38 cellular contexts compared by ENCODE assay signal in the genomic region with DNA sequence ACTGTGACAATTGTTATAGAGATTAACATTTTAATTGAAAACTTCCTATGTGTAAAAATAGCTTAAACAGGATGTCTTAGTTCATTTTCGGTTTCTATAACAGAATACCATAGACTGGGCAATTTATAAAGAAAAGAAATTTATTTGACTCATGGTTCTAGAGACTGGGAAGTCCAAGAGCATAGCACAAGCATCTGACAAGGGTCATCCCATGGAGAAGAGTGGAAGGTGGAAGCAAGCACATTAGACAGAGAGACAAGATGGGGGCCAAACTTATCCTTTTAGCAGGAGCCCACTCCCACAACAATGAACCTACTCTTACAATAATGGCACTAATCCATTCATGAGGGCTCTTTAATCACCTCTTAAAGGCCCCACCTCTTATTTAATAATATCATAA.
"Had no signal": no experiment of that assay in that cellular context is flagged by ENCODE, and none has a peak within 500 bp of the region (broad histone marks: within the 10 kb centered on the region; RNA-seq: fewer than 3 reads in every experiment).

No MANE protein-coding gene starts in this region.

- H3K4me3 ChIP-seq: adrenal gland, ascending aorta, body of pancreas, breast epithelium, cardiac muscle cell had no signal

- H3K27ac Mint-ChIP-seq: activated naive CD4-positive, alpha-beta T cell treated with anti-CD3 and anti-CD28 coated beads for 36 hours; activated naive CD4-positive, alpha-beta T cell treated with anti-CD3 and anti-CD28 coated beads, Interleukin-2, amount 10 ng/mL, durations not matched to agents 7 days and 5 days; activated naive CD4-positive, alpha-beta T cell treated with anti-CD3 and anti-CD28 coated beads, Interleukin-2, amount 50 U/mL, for 24 hours; activated naive CD4-positive, alpha-beta T cell treated with anti-CD3 and anti-CD28 coated beads, Interleukin-2, amount 50 U/mL, for 72 hours; activated naive CD8-positive, alpha-beta T cell; activated naive CD8-positive, alpha-beta T cell treated with anti-CD3 and anti-CD28 coated beads for 36 hours; activated naive CD8-positive, alpha-beta T cell treated with anti-CD3 and anti-CD28 coated beads, Interleukin-2, amount 10 ng/mL, durations not matched to agents 7 days and 5 days; activated naive CD8-positive, alpha-beta T cell treated with anti-CD3 and anti-CD28 coated beads, Interleukin-2, amount 50 U/mL, for 24 hours; activated T-cell treated with anti-CD3 and anti-CD28 coated beads, Interleukin-2, amount 50 U/mL, for 24 hours; activated T-cell treated with anti-CD3 and anti-CD28 coated beads, Interleukin-2, amount 50 U/mL, for 72 hours; activated T-helper 1 cell treated with anti-CD3 and anti-CD28 coated beads, Interleukin-12 subunit alpha, Interleukin-12 subunit beta, Interleukin-2, Interleukin-4 antibody, amounts not matched to agents 30 ng/mL and 10 ng/mL and 1 ng/mL, durations not matched to agents 14 hours and 24 hours and 36 hours; activated T-helper 17 cell treated with anti-CD3 and anti-CD28 coated beads, Interleukin-2, amount 50 U/mL, for 72 hours; activated T-helper 2 cell treated with anti-CD3 and anti-CD28 coated beads, Interferon-gamma antibody, Interleukin-2, Interleukin-4, amounts not matched to agents 10 μg/mL and 5 μg/mL and 100 μg/mL, durations not matched to agents 14 hours and 24 hours and 36 hours; brain had no signal

- H3K36me3 ChIP-seq: adrenal gland, ascending aorta, brain microvascular endothelial cell, breast epithelium, cardiac muscle cell had no signal

- H3K27me3 ChIP-seq: adrenal gland, ascending aorta, body of pancreas, brain microvascular endothelial cell, breast epithelium, cardiac muscle cell had no signal

- H3K27me3 Mint-ChIP-seq: activated naive CD4-positive, alpha-beta T cell treated with anti-CD3 and anti-CD28 coated beads, Interleukin-2, amount 10 ng/mL, durations not matched to agents 7 days and 5 days; activated naive CD4-positive, alpha-beta T cell treated with anti-CD3 and anti-CD28 coated beads, Interleukin-2, amount 50 U/mL, for 24 hours; activated naive CD8-positive, alpha-beta T cell; activated naive CD8-positive, alpha-beta T cell treated with anti-CD3 and anti-CD28 coated beads for 36 hours; activated naive CD8-positive, alpha-beta T cell treated with anti-CD3 and anti-CD28 coated beads, Interleukin-2, amount 50 U/mL, for 24 hours; activated T-cell treated with anti-CD3 and anti-CD28 coated beads, Interleukin-2, amount 50 U/mL, for 24 hours; activated T-helper 17 cell treated with anti-CD3 and anti-CD28 coated beads, Interleukin-2, amount 50 U/mL, for 72 hours; central memory CD8-positive, alpha-beta T cell had no signal

- H3K9me3 ChIP-seq: adrenal gland, body of pancreas had no signal

- H3K4me1 ChIP-seq: ascending aorta, body of pancreas, breast epithelium had no signal

- FAIRE-seq: bronchial epithelial cell had no signal

- H3K4me3 Mint-ChIP-seq: activated naive CD4-positive, alpha-beta T cell treated with anti-CD3 and anti-CD28 coated beads for 36 hours; activated naive CD4-positive, alpha-beta T cell treated with anti-CD3 and anti-CD28 coated beads, Interleukin-2, amount 10 ng/mL, durations not matched to agents 7 days and 5 days; activated naive CD4-positive, alpha-beta T cell treated with anti-CD3 and anti-CD28 coated beads, Interleukin-2, amount 50 U/mL, for 24 hours; activated naive CD8-positive, alpha-beta T cell; activated naive CD8-positive, alpha-beta T cell treated with anti-CD3 and anti-CD28 coated beads for 36 hours; activated naive CD8-positive, alpha-beta T cell treated with anti-CD3 and anti-CD28 coated beads, Interleukin-2, amount 10 ng/mL, durations not matched to agents 7 days and 5 days; activated naive CD8-positive, alpha-beta T cell treated with anti-CD3 and anti-CD28 coated beads, Interleukin-2, amount 50 U/mL, for 24 hours; activated T-cell treated with anti-CD3 and anti-CD28 coated beads, Interleukin-2, amount 50 U/mL, for 24 hours; activated T-cell treated with anti-CD3 and anti-CD28 coated beads, Interleukin-2, amount 50 U/mL, for 4 hours; activated T-cell treated with anti-CD3 and anti-CD28 coated beads, Interleukin-2, amount 50 U/mL, for 72 hours; activated T-helper 1 cell treated with anti-CD3 and anti-CD28 coated beads, Interleukin-12 subunit alpha, Interleukin-12 subunit beta, Interleukin-2, Interleukin-4 antibody, amounts not matched to agents 30 ng/mL and 10 ng/mL and 1 ng/mL, durations not matched to agents 14 hours and 24 hours and 36 hours; activated T-helper 17 cell treated with anti-CD3 and anti-CD28 coated beads, Interleukin-2, amount 50 U/mL, for 72 hours; brain; central memory CD8-positive, alpha-beta T cell had no signal

- DNase-seq: activated effector memory CD4-positive, alpha-beta T cell treated with anti-CD3 and anti-CD28 coated beads, Interleukin-2, amount 50 U/mL, for 16 hours; activated effector memory CD4-positive, alpha-beta T cell treated with Interleukin-2 at 50 U/mL for 16 hours; activated gamma-delta T cell; activated gamma-delta T cell treated with Interleukin-2 at 50 U/mL for 16 hours; activated naive CD4-positive, alpha-beta T cell; activated naive CD4-positive, alpha-beta T cell treated with anti-CD3 and anti-CD28 coated beads for 36 hours; activated naive CD4-positive, alpha-beta T cell treated with anti-CD3 and anti-CD28 coated beads, Interleukin-2, amount 10 ng/mL, durations not matched to agents 7 days and 5 days; activated naive CD4-positive, alpha-beta T cell treated with anti-CD3 and anti-CD28 coated beads, Interleukin-2, amount 50 U/mL, for 16 hours; activated naive CD4-positive, alpha-beta T cell treated with Interleukin-2 at 50 U/mL for 16 hours; activated naive CD8-positive, alpha-beta T cell treated with anti-CD3 and anti-CD28 coated beads for 36 hours; activated naive CD8-positive, alpha-beta T cell treated with anti-CD3 and anti-CD28 coated beads, Interleukin-2, amount 10 ng/mL, durations not matched to agents 7 days and 5 days; activated naive CD8-positive, alpha-beta T cell treated with anti-CD3 and anti-CD28 coated beads, Interleukin-2, amount 50 U/mL, for 24 hours; activated T-cell treated with anti-CD3 and anti-CD28 coated beads, Interleukin-2, amount 50 U/mL, for 24 hours; activated T-cell treated with anti-CD3 and anti-CD28 coated beads, Interleukin-2, amount 50 U/mL, for 4 hours; activated T-cell treated with anti-CD3 and anti-CD28 coated beads, Interleukin-2, amount 50 U/mL, for 48 hours; activated T-cell treated with anti-CD3 and anti-CD28 coated beads, Interleukin-2, amount 50 U/mL, for 72 hours; adrenal gland; amniotic stem cell; amygdala; anterior cingulate cortex; aorta; body of pancreas; brain microvascular endothelial cell; caudate nucleus; central memory CD4-positive, alpha-beta T cell; cerebellar nuclear complex had no signal

- ATAC-seq: activated naive CD4-positive, alpha-beta T cell treated with anti-CD3 and anti-CD28 coated beads, Interleukin-2, amount 50 U/mL, for 72 hours; activated naive CD8-positive, alpha-beta T cell treated with anti-CD3 and anti-CD28 coated beads, Interleukin-2, amount 50 U/mL, for 24 hours; activated T-cell treated with anti-CD3 and anti-CD28 coated beads, Interleukin-2, amount 50 U/mL, for 4 hours; activated T-cell treated with anti-CD3 and anti-CD28 coated beads, Interleukin-2, amount 50 U/mL, for 72 hours; activated T-helper 17 cell treated with anti-CD3 and anti-CD28 coated beads, Interleukin-2, amount 50 U/mL, for 72 hours; body of pancreas had no signal

- H3K4me1 Mint-ChIP-seq: activated naive CD4-positive, alpha-beta T cell treated with anti-CD3 and anti-CD28 coated beads, Interleukin-2, amount 50 U/mL, for 24 hours; activated naive CD8-positive, alpha-beta T cell treated with anti-CD3 and anti-CD28 coated beads, Interleukin-2, amount 10 ng/mL, durations not matched to agents 7 days and 5 days; brain; central memory CD8-positive, alpha-beta T cell had no signal

- H3K27ac ChIP-seq: adrenal gland, ascending aorta, body of pancreas, brain microvascular endothelial cell, breast epithelium, cardiac muscle cell had no signal

- H3K36me3 Mint-ChIP-seq: activated naive CD4-positive, alpha-beta T cell treated with anti-CD3 and anti-CD28 coated beads, Interleukin-2, amount 10 ng/mL, durations not matched to agents 7 days and 5 days; activated naive CD8-positive, alpha-beta T cell treated with anti-CD3 and anti-CD28 coated beads for 36 hours; activated naive CD8-positive, alpha-beta T cell treated with anti-CD3 and anti-CD28 coated beads, Interleukin-2, amount 10 ng/mL, durations not matched to agents 7 days and 5 days had no signal
